ENCODE assay signal across 26 cellular contexts in the genomic region with DNA sequence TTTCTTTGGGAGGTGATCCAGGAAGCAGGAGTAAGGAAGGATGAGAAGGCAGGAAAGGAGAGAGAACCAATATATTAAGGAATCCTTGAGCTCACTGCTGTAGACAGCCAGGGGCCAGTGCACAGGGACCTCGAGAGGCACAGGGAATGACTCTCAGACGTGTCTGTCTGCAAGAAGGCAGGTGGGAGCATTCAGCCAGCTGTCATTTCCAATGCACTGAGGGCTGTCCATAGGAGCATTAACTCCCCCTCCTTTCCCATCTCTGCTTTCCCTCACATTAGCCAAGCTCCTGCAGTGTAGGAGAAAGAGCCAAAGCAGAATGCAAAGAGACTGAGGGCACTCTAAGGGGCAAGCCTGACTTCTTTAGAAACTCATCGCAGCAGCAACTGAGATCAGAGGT.
"Had no signal": no experiment of that assay in that cellular context is flagged by ENCODE, and none has a peak within 500 bp of the region (broad histone marks: within the 10 kb centered on the region; RNA-seq: fewer than 3 reads in every experiment).

No MANE protein-coding gene starts in this region.

- H3K36me3 Mint-ChIP-seq: activated naive CD8-positive, alpha-beta T cell had no signal

- H3K4me3 ChIP-seq: cardiac muscle cell, MG63, SK-N-MC had no signal

- H3K36me3 ChIP-seq: brain microvascular endothelial cell, cardiac muscle cell, MG63 had no signal

- H3K4me1 Mint-ChIP-seq: activated CD4-positive, alpha-beta memory T cell treated with anti-CD3 and anti-CD28 coated beads, Interleukin-2, amount 10 ng/mL, durations not matched to agents 7 days and 5 days; activated CD4-positive, alpha-beta T cell treated with anti-CD3 and anti-CD28 coated beads for 36 hours; activated T-helper 17 cell treated with anti-CD3 and anti-CD28 coated beads, Interleukin-2, amount 50 U/mL, for 72 hours had no signal

- H3K9me3 Mint-ChIP-seq: activated T-helper 17 cell treated with anti-CD3 and anti-CD28 coated beads, Interleukin-2, amount 50 U/mL, for 72 hours had no signal

- H3K4me3 Mint-ChIP-seq: activated CD4-positive, alpha-beta memory T cell treated with anti-CD3 and anti-CD28 coated beads, Interleukin-2, amount 10 ng/mL, durations not matched to agents 7 days and 5 days; activated CD4-positive, alpha-beta T cell treated with anti-CD3 and anti-CD28 coated beads for 36 hours; activated naive CD4-positive, alpha-beta T cell treated with anti-CD3 and anti-CD28 coated beads for 36 hours; activated naive CD8-positive, alpha-beta T cell; activated T-helper 17 cell treated with anti-CD3 and anti-CD28 coated beads, Interleukin-2, amount 50 U/mL, for 72 hours had no signal

- H3K27ac Mint-ChIP-seq: activated CD4-positive, alpha-beta memory T cell treated with anti-CD3 and anti-CD28 coated beads, Interleukin-2, amount 10 ng/mL, durations not matched to agents 7 days and 5 days; activated CD4-positive, alpha-beta T cell treated with anti-CD3 and anti-CD28 coated beads for 36 hours; activated naive CD4-positive, alpha-beta T cell treated with anti-CD3 and anti-CD28 coated beads for 36 hours; activated naive CD8-positive, alpha-beta T cell; activated T-helper 17 cell treated with anti-CD3 and anti-CD28 coated beads, Interleukin-2, amount 50 U/mL, for 72 hours had no signal

- DNase-seq: activated CD4-positive, alpha-beta memory T cell treated with anti-CD3 and anti-CD28 coated beads, Interleukin-2, amount 10 ng/mL, durations not matched to agents 7 days and 5 days; activated CD4-positive, alpha-beta T cell treated with anti-CD3 and anti-CD28 coated beads for 36 hours; activated CD4-positive, alpha-beta T cell treated with anti-CD3 and anti-CD28 coated beads, Interleukin-2, amount 50 U/mL, for 1 hour; activated gamma-delta T cell; activated naive CD4-positive, alpha-beta T cell treated with anti-CD3 and anti-CD28 coated beads for 36 hours; activated T-cell treated with anti-CD3 and anti-CD28 coated beads for 4 hours; activated T-cell treated with anti-CD3 and anti-CD28 coated beads, Interleukin-2, amount 50 U/mL, for 48 hours; amygdala; brain microvascular endothelial cell; MG63; MV-4-11; NCI-H1092 treated with DMSO at 0.1 percent for 48 hours; NCI-H1417 treated with DMSO at 0.1 percent for 48 hours; NCI-H1694; NCI-H2029; NCI-H2107; NCI-H2171 treated with DMSO at 0.1 percent for 48 hours; NCI-H226; NCI-H748 treated with DMSO at 0.1 percent for 48 hours; SIG-M5; T-helper 1 cell had no signal

- H3K27me3 ChIP-seq: brain microvascular endothelial cell, cardiac muscle cell, MG63 had no signal

- H3K9me3 ChIP-seq: MG63 had no signal

- H3K27me3 Mint-ChIP-seq: activated CD4-positive, alpha-beta memory T cell treated with anti-CD3 and anti-CD28 coated beads, Interleukin-2, amount 10 ng/mL, durations not matched to agents 7 days and 5 days; activated CD4-positive, alpha-beta T cell treated with anti-CD3 and anti-CD28 coated beads for 36 hours; activated T-helper 17 cell treated with anti-CD3 and anti-CD28 coated beads, Interleukin-2, amount 50 U/mL, for 72 hours had no signal

- H3K27ac ChIP-seq: brain microvascular endothelial cell, cardiac muscle cell, SK-N-MC, VCaP had no signal
